In the genomic region with DNA sequence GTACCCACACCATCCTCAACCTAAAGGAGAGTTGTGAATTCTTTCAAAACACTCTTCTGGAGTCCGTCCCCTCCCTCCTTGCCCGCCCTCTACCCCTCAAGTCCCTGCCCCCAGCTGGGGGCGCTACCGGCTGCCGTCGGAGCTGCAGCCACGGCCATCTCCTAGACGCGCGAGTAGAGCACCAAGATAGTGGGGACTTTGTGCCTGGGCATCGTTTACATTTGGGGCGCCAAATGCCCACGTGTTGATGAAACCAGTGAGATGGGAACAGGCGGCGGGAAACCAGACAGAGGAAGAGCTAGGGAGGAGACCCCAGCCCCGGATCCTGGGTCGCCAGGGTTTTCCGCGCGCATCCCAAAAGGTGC, we compare ENCODE assay signal across 14 cellular contexts. TPM values are rescaled to one million over a fixed set of nuclear protein-coding genes. Genes with fewer than 3 reads are reported as not detected.
DNase-seq lines count a peak whose midpoint lies in the region; FAIRE-seq and TF ChIP-seq lines count a peak whose summit lies in the region.
"Had no signal": no experiment of that assay in that cellular context is flagged by ENCODE, and none has a peak within 500 bp of the region (broad histone marks: within the 10 kb centered on the region; RNA-seq: fewer than 3 reads in every experiment).

No MANE protein-coding gene starts in this region.

- no peaks in the 10 kb centered on the region for H3K9me3 ChIP-seq in hepatocyte (ENCODE audit: low read depth)
- H3K9me3 ChIP-seq in trophoblast cell (ENCODE audit: insufficient read depth, low read depth, low read length), result peaks cover 8% of the 10 kb centered on the region
- H3K9me3 ChIP-seq in kidney (ENCODE audit: control insufficient read depth in 1 of 2, low read length in 2 of 2), result no peaks in the 10 kb centered on the region

- H2AK5ac ChIP-seq in trophoblast cell (ENCODE audit: low read length), result no peak overlapping the region

- H3K36me3 ChIP-seq in hepatocyte (replicated peaks; ENCODE audit: insufficient read depth, low read depth) (no peaks in the 10 kb centered on the region), trophoblast cell (ENCODE audit: control insufficient read depth in 1 of 2, insufficient read depth in 2 of 2, low read length in 2 of 2) (no peaks in the 10 kb centered on the region), kidney (ENCODE audit: control insufficient read depth in 1 of 2, insufficient read depth in 2 of 2, low read length in 2 of 2) (no peaks in the 10 kb centered on the region)

- no peaks in the 10 kb centered on the region for H3K79me1 ChIP-seq in trophoblast cell (ENCODE audit: low read length)

- no peak overlapping the region for H2BK120ac ChIP-seq in trophoblast cell (ENCODE audit: insufficient read depth, low read length, poor library complexity)

- no peak overlapping the region for H2BK12ac ChIP-seq in trophoblast cell (ENCODE audit: low read length)

- H3K9ac ChIP-seq in trophoblast cell (ENCODE audit: low read length), result no peak overlapping the region
- H3K9ac ChIP-seq in kidney (ENCODE audit: low read length in 2 of 2), result no peak overlapping the region

- DNase-seq in SIG-M5 treated with dmso at 0.1 percent for 504 hours (lab: John Stamatoyannopoulos, UW; ENCODE audit: unreplicated experiment) (peak; percentile 9), SIG-M5 (lab: John Stamatoyannopoulos, UW) (no peak), NCI-H526 treated with DMSO at 0.1 percent for 48 hours (lab: John Stamatoyannopoulos, UW) (peak; percentile 16), hepatocyte (ENCODE audit: low spot score) (no peak), trophoblast cell (no peak), GM10266 (ENCODE audit: extremely low spot score) (no peak), kidney (no peak), cerebellar cortex (ENCODE audit: low spot score) (no peak)
- DNase-seq: amniotic stem cell had no signal

- H3K27ac ChIP-seq in hepatocyte (no peak overlapping the region), trophoblast cell (ENCODE audit: low read depth, low read length) (no peak overlapping the region), kidney (ENCODE audit: low read depth in 2 of 2, low read length in 2 of 2) (no peak overlapping the region)
- H3K27ac ChIP-seq: skin epidermis had no signal

- WGBS in hepatocyte (ENCODE audit: low lambda C conversion rate, missing lambda C conversion rate), result under 1% methylated on average over 20 of the region's 20 CpGs
- no CpG with 5 or more reads among the region's 20 CpGs for WGBS in trophoblast cell (ENCODE audit: extremely low coverage, insufficient coverage, insufficient read length)

- no peak overlapping the region for H3K4me3 ChIP-seq in hepatocyte
- no peak overlapping the region for H3K4me3 ChIP-seq in trophoblast cell (ENCODE audit: low read depth, low read length)
- H3K4me3 ChIP-seq in kidney (ENCODE audit: low read length in 2 of 2), result no peak overlapping the region
- H3K4me3 ChIP-seq: skin epidermis had no signal

- no peak overlapping the region for H4K12ac ChIP-seq in trophoblast cell (ENCODE audit: low read depth, low read length)

- H2AFZ ChIP-seq in hepatocyte (peak overlapping the region; percentile 31), trophoblast cell (ENCODE audit: insufficient read depth, low read length, poor library complexity) (no peak overlapping the region)

- H3K4ac ChIP-seq in trophoblast cell (ENCODE audit: low read depth, low read length), result no peak overlapping the region

- no peak overlapping the region for H4K8ac ChIP-seq in trophoblast cell (ENCODE audit: low read depth, low read length)

- peaks cover 97% of the 10 kb centered on the region for H3K27me3 ChIP-seq in hepatocyte
- H3K27me3 ChIP-seq in trophoblast cell (ENCODE audit: insufficient read depth, low read length), result peaks cover 93% of the 10 kb centered on the region

- no peaks in the 10 kb centered on the region for H4K20me1 ChIP-seq in hepatocyte (ENCODE audit: insufficient read depth, poor library complexity, severe bottlenecking)

- no peak overlapping the region for H2BK5ac ChIP-seq in trophoblast cell (ENCODE audit: low read depth, low read length, poor library complexity)

- no peak overlapping the region for H4K91ac ChIP-seq in trophoblast cell (ENCODE audit: low read depth, low read length)

- no peak overlapping the region for H3K14ac ChIP-seq in trophoblast cell (ENCODE audit: low read length)

- no peaks in the 10 kb centered on the region for H3K9me2 ChIP-seq in hepatocyte (replicated peaks; ENCODE audit: insufficient read depth)

- H3K79me2 ChIP-seq in hepatocyte (no peaks in the 10 kb centered on the region), trophoblast cell (ENCODE audit: control insufficient read depth, insufficient read depth, low read length, poor library complexity) (no peaks in the 10 kb centered on the region)

- no peak overlapping the region for H3K18ac ChIP-seq in trophoblast cell (ENCODE audit: low read length)

- no peak for FAIRE-seq in kidney (lab: Jason Lieb, UNC)
- FAIRE-seq: TTC549 had no signal

- H3K4me2 ChIP-seq in hepatocyte (peak overlapping the region; percentile 57), trophoblast cell (ENCODE audit: low read length) (peak overlapping the region; percentile 55)

- H3K4me1 ChIP-seq in hepatocyte (ENCODE audit: insufficient read depth) (peaks cover 5% of the 10 kb centered on the region), trophoblast cell (ENCODE audit: control insufficient read depth in 1 of 2, insufficient read depth in 2 of 2, low read length in 2 of 2) (peaks cover 5 to 8% of the 10 kb centered on the region in 2 experiments), kidney (ENCODE audit: control insufficient read depth in 1 of 2, insufficient read depth in 1 of 2, low read depth in 1 of 2, low read length in 2 of 2) (peaks cover 0 to 12% of the 10 kb centered on the region in 2 donors)

- no peak overlapping the region for H3K23ac ChIP-seq in trophoblast cell (ENCODE audit: low read length)

- intact Hi-C loops in kidney (cut with DNase I), result no loop called here

- no peak for TF ChIP-seq CTCF in hepatocyte (IDR thresholded peaks at IDR 0.05; ENCODE audit: poor library complexity)
- TF ChIP-seq CTCF in GM10266 (IDR thresholded peaks at IDR 0.05; ENCODE audit: control insufficient read depth, insufficient read depth, low read depth, missing control alignments), result no peak
- no peak for TF ChIP-seq CTCF in kidney (IDR thresholded peaks at IDR 0.05; ENCODE audit: borderline replicate concordance, extremely low read depth, insufficient read depth)

RNA-seq across cellular contexts. Expression of gene OLIG2, which starts 0.6 kb away (rescaled TPM):
- total RNA-seq in hepatocyte (not detected in 2 replicates), kidney (not detected)
- polyA plus RNA-seq in hepatocyte (not detected in 2 replicates), kidney (ENCODE audit: insufficient read depth, low read depth, low replicate concordance) (not detected)
- polyA plus RNA-seq in trophoblast cell (2013), result 0.03 and 0.05 TPM in 2 replicates
- total RNA-seq: epithelial cell of proximal tubule, LHCN-M2, liver had no signal
- polyA plus RNA-seq: liver had no signal

RNA-seq across cellular contexts. Expression of gene OLIG1, which starts 44.9 kb away (rescaled TPM):
- total RNA-seq in hepatocyte (not detected in 2 replicates), kidney (1.5 TPM)
- polyA plus RNA-seq in hepatocyte (not detected in 2 replicates), kidney (ENCODE audit: insufficient read depth, low read depth, low replicate concordance) (18.2 TPM)
- 1.2 and 1.8 TPM in 2 replicates for polyA plus RNA-seq in trophoblast cell (2013)
- total RNA-seq: epithelial cell of proximal tubule, LHCN-M2 had no signal
- polyA plus RNA-seq: liver had no signal

Comparison
In these comparisons a context has a peak if more than half of its experiments do, and no peak if none do; other contexts are left out.
1. DNase-seq: peak in SIG-M5 treated with dmso at 0.1 percent for 504 hours (single experiment) and NCI-H526 treated with DMSO at 0.1 percent for 48 hours (single experiment); none in SIG-M5 (single experiment), hepatocyte (single experiment), trophoblast cell (0 of 2), GM10266 (single experiment), kidney (single experiment) and cerebellar cortex (single experiment).